In the genomic region with DNA sequence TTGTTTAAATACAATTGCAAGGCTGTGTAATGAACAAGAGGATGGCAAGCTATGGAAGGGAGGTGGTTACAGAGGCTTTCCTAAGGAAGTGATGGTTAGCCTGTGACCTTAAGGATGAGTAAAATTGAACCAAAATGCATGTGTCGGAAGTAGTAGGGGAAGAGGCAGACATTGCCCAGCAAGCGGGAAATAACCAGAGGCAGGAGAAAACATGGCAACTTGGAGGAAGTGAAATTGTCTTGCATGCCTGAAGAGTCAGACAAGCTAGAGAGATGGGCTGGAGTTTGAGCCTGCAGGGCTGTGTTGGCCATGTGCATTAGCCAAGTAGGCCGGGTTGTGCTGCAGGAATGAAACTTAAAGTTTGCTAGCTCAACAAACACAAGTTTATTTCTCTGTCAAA, we compare ENCODE assay signal across 13 cellular contexts.
DNase-seq lines count a peak whose midpoint lies in the region; ATAC-seq and TF ChIP-seq lines count a peak whose summit lies in the region.
"Had no signal": no experiment of that assay in that cellular context is flagged by ENCODE, and none has a peak within 500 bp of the region (broad histone marks: within the 10 kb centered on the region; RNA-seq: fewer than 3 reads in every experiment).

No MANE protein-coding gene starts in this region.

- H3K27me3 ChIP-seq in uterus = no peaks in the 10 kb centered on the region
- H3K27me3 ChIP-seq: heart right ventricle had no signal

- H3K4me3 ChIP-seq in uterus = no peak overlapping the region
- H3K4me3 ChIP-seq: heart right ventricle had no signal

- no peak for TF ChIP-seq CTCF in uterus (IDR thresholded peaks at IDR 0.05)
- TF ChIP-seq CTCF in natural killer cell (IDR thresholded peaks at IDR 0.05) = no peak

- peak; percentile 62 for ATAC-seq in GM18858 (IDR thresholded peaks at IDR 0.05; ENCODE audit: unreplicated experiment)
- ATAC-seq in GM21447 (IDR thresholded peaks at IDR 0.05; ENCODE audit: unreplicated experiment) = peak; percentile 83
- peak; percentile 75 for ATAC-seq in HG03066 (IDR thresholded peaks at IDR 0.05; ENCODE audit: low read depth, unreplicated experiment)
- ATAC-seq in activated T-helper 17 cell treated with anti-CD3 and anti-CD28 coated beads, Interleukin-2, amount 50 U/mL, for 72 hours (replicated peaks) = no peak
- no peak for ATAC-seq in natural killer cell

- H3K4me1 Mint-ChIP-seq in activated T-helper 17 cell treated with anti-CD3 and anti-CD28 coated beads, Interleukin-2, amount 50 U/mL, for 72 hours = peaks cover 47% of the 10 kb centered on the region
- H3K4me1 Mint-ChIP-seq in natural killer cell = no peaks in the 10 kb centered on the region

- intact Hi-C loops in uterus (cut with DNase I; ENCODE audit: low total_unique reads) = no loop called here
- intact Hi-C loops in natural killer cell (cut with micrococcal nuclease) = no loop called here

- no peak for DNase-seq in uterus
- no peak for DNase-seq in natural killer cell
- DNase-seq in activated CD4-positive, alpha-beta T cell treated with anti-CD3 and anti-CD28 coated beads for 1 hour = no peak
- DNase-seq in OCI-M2 (lab: John Stamatoyannopoulos, UW; ENCODE audit: unreplicated experiment) = no peak
- DNase-seq: activated naive CD8-positive, alpha-beta T cell treated with anti-CD3 and anti-CD28 coated beads, Interleukin-2, amount 10 ng/mL, durations not matched to agents 7 days and 5 days; heart right ventricle; NCI-H226 had no signal

- no peak for TF ChIP-seq POLR2A in uterus (IDR thresholded peaks at IDR 0.05)

- H3K4me3 Mint-ChIP-seq in activated T-helper 17 cell treated with anti-CD3 and anti-CD28 coated beads, Interleukin-2, amount 50 U/mL, for 72 hours = no peak overlapping the region
- no peak overlapping the region for H3K4me3 Mint-ChIP-seq in natural killer cell
- H3K4me3 Mint-ChIP-seq: activated naive CD8-positive, alpha-beta T cell treated with anti-CD3 and anti-CD28 coated beads, Interleukin-2, amount 10 ng/mL, durations not matched to agents 7 days and 5 days; IgD-negative memory B cell; type B pancreatic cell had no signal

- H3K27ac Mint-ChIP-seq in activated T-helper 17 cell treated with anti-CD3 and anti-CD28 coated beads, Interleukin-2, amount 50 U/mL, for 72 hours = peak overlapping the region; percentile 90
- H3K27ac Mint-ChIP-seq in natural killer cell = no peak overlapping the region
- H3K27ac Mint-ChIP-seq: activated naive CD8-positive, alpha-beta T cell treated with anti-CD3 and anti-CD28 coated beads, Interleukin-2, amount 10 ng/mL, durations not matched to agents 7 days and 5 days; type B pancreatic cell had no signal

- H3K4me1 ChIP-seq in uterus = no peaks in the 10 kb centered on the region

- no peaks in the 10 kb centered on the region for H3K27me3 Mint-ChIP-seq in activated T-helper 17 cell treated with anti-CD3 and anti-CD28 coated beads, Interleukin-2, amount 50 U/mL, for 72 hours
- no peaks in the 10 kb centered on the region for H3K27me3 Mint-ChIP-seq in natural killer cell (ENCODE audit: low read depth in 2 of 2)
- H3K27me3 Mint-ChIP-seq: activated naive CD8-positive, alpha-beta T cell treated with anti-CD3 and anti-CD28 coated beads, Interleukin-2, amount 10 ng/mL, durations not matched to agents 7 days and 5 days; IgD-negative memory B cell; type B pancreatic cell had no signal

- H3K36me3 Mint-ChIP-seq in activated T-helper 17 cell treated with anti-CD3 and anti-CD28 coated beads, Interleukin-2, amount 50 U/mL, for 72 hours (ENCODE audit: low read depth) = no peaks in the 10 kb centered on the region
- H3K36me3 Mint-ChIP-seq in natural killer cell = no peaks in the 10 kb centered on the region
- H3K36me3 Mint-ChIP-seq: type B pancreatic cell had no signal

- no peaks in the 10 kb centered on the region for H3K9me3 ChIP-seq in uterus
- H3K9me3 ChIP-seq: heart right ventricle had no signal

- H3K9me3 Mint-ChIP-seq in activated T-helper 17 cell treated with anti-CD3 and anti-CD28 coated beads, Interleukin-2, amount 50 U/mL, for 72 hours = peaks cover 9% of the 10 kb centered on the region
- no peaks in the 10 kb centered on the region for H3K9me3 Mint-ChIP-seq in natural killer cell
- H3K9me3 Mint-ChIP-seq: activated naive CD8-positive, alpha-beta T cell treated with anti-CD3 and anti-CD28 coated beads, Interleukin-2, amount 10 ng/mL, durations not matched to agents 7 days and 5 days; type B pancreatic cell had no signal

- H3K27ac ChIP-seq in uterus = no peak overlapping the region
- H3K27ac ChIP-seq: heart right ventricle had no signal

- no peaks in the 10 kb centered on the region for H3K36me3 ChIP-seq in uterus
- H3K36me3 ChIP-seq: heart right ventricle had no signal

Comparison
In these comparisons a context has a peak if more than half of its experiments do, and no peak if none do; other contexts are left out.
1. ATAC-seq: peak in GM18858 (single experiment), GM21447 (single experiment) and HG03066 (single experiment); none in activated T-helper 17 cell treated with anti-CD3 and anti-CD28 coated beads, Interleukin-2, amount 50 U/mL, for 72 hours (single experiment) and natural killer cell (0 of 3).